Comparison of ENCODE assay signal across 17 cellular contexts in genomic region chr9:89773170-89773569, GRCh38.
DNase-seq lines count a peak whose midpoint lies in the region; ATAC-seq and TF ChIP-seq lines count a peak whose summit lies in the region.
"Had no signal": no experiment of that assay in that cellular context is flagged by ENCODE, and none has a peak within 500 bp of the region (broad histone marks: within the 10 kb centered on the region; RNA-seq: fewer than 3 reads in every experiment).

No MANE protein-coding gene starts in this region.

- no peak overlapping the region for H3K27ac ChIP-seq in right atrium auricular region
- H3K27ac ChIP-seq: BLaER1, HL-60 had no signal

- H3K9me3 ChIP-seq in right atrium auricular region: no peaks in the 10 kb centered on the region
- H3K9me3 ChIP-seq: BLaER1 had no signal

- no peak overlapping the region for H3K4me3 ChIP-seq in right atrium auricular region
- H3K4me3 ChIP-seq: BLaER1, GM23338 had no signal

- peak; percentile 43 to 71 for ATAC-seq in activated T-cell treated with anti-CD3 and anti-CD28 coated beads, Interleukin-2, amount 50 U/mL, for 72 hours (replicated peaks in 1 of 2)
- ATAC-seq in activated T-helper 17 cell treated with anti-CD3 and anti-CD28 coated beads, Interleukin-2, amount 50 U/mL, for 72 hours (replicated peaks): peak; percentile 66
- ATAC-seq: GM23338 had no signal

- no peaks in the 10 kb centered on the region for H3K27me3 Mint-ChIP-seq in activated T-cell treated with anti-CD3 and anti-CD28 coated beads, Interleukin-2, amount 50 U/mL, for 72 hours (ENCODE audit: low read depth)
- H3K27me3 Mint-ChIP-seq in activated T-cell treated with anti-CD3 and anti-CD28 coated beads, Interleukin-2, amount 50 U/mL, for 24 hours: no peaks in the 10 kb centered on the region
- no peaks in the 10 kb centered on the region for H3K27me3 Mint-ChIP-seq in activated T-helper 17 cell treated with anti-CD3 and anti-CD28 coated beads, Interleukin-2, amount 50 U/mL, for 72 hours
- H3K27me3 Mint-ChIP-seq in activated naive CD4-positive, alpha-beta T cell treated with anti-CD3 and anti-CD28 coated beads for 36 hours (ENCODE audit: low read depth): no peaks in the 10 kb centered on the region

- H3K4me1 Mint-ChIP-seq in activated T-cell treated with anti-CD3 and anti-CD28 coated beads, Interleukin-2, amount 50 U/mL, for 72 hours (ENCODE audit: low read depth): peaks cover 14% of the 10 kb centered on the region
- H3K4me1 Mint-ChIP-seq in activated T-cell treated with anti-CD3 and anti-CD28 coated beads, Interleukin-2, amount 50 U/mL, for 24 hours (ENCODE audit: low read depth): peaks cover 5% of the 10 kb centered on the region
- no peaks in the 10 kb centered on the region for H3K4me1 Mint-ChIP-seq in activated T-helper 17 cell treated with anti-CD3 and anti-CD28 coated beads, Interleukin-2, amount 50 U/mL, for 72 hours
- H3K4me1 Mint-ChIP-seq in activated naive CD4-positive, alpha-beta T cell treated with anti-CD3 and anti-CD28 coated beads for 36 hours (ENCODE audit: low read depth): peaks cover 6% of the 10 kb centered on the region
- H3K4me1 Mint-ChIP-seq: GM23338 had no signal

- TF ChIP-seq CTCF in right atrium auricular region (IDR thresholded peaks at IDR 0.05): no peak

- peaks cover 0 to 8% of the 10 kb centered on the region in 2 donors for H3K4me1 ChIP-seq in right atrium auricular region

- no peaks in the 10 kb centered on the region for H3K36me3 Mint-ChIP-seq in activated T-cell treated with anti-CD3 and anti-CD28 coated beads, Interleukin-2, amount 50 U/mL, for 72 hours (ENCODE audit: insufficient read depth in 2 of 2)
- no peaks in the 10 kb centered on the region for H3K36me3 Mint-ChIP-seq in activated T-cell treated with anti-CD3 and anti-CD28 coated beads, Interleukin-2, amount 50 U/mL, for 24 hours (ENCODE audit: low read depth)
- no peaks in the 10 kb centered on the region for H3K36me3 Mint-ChIP-seq in activated T-helper 17 cell treated with anti-CD3 and anti-CD28 coated beads, Interleukin-2, amount 50 U/mL, for 72 hours (ENCODE audit: low read depth)
- H3K36me3 Mint-ChIP-seq in activated naive CD4-positive, alpha-beta T cell treated with anti-CD3 and anti-CD28 coated beads for 36 hours (ENCODE audit: low read depth): no peaks in the 10 kb centered on the region
- H3K36me3 Mint-ChIP-seq: CD14-positive monocyte; CD4-positive, alpha-beta memory T cell had no signal

- no peaks in the 10 kb centered on the region for H3K36me3 ChIP-seq in right atrium auricular region
- H3K36me3 ChIP-seq: BLaER1 had no signal

- no peak overlapping the region for H3K27ac Mint-ChIP-seq in activated T-cell treated with anti-CD3 and anti-CD28 coated beads, Interleukin-2, amount 50 U/mL, for 72 hours
- no peak overlapping the region for H3K27ac Mint-ChIP-seq in activated T-cell treated with anti-CD3 and anti-CD28 coated beads, Interleukin-2, amount 50 U/mL, for 24 hours
- no peak overlapping the region for H3K27ac Mint-ChIP-seq in activated T-helper 17 cell treated with anti-CD3 and anti-CD28 coated beads, Interleukin-2, amount 50 U/mL, for 72 hours
- no peak overlapping the region for H3K27ac Mint-ChIP-seq in activated naive CD4-positive, alpha-beta T cell treated with anti-CD3 and anti-CD28 coated beads for 36 hours
- H3K27ac Mint-ChIP-seq: GM23338 had no signal

- CTCF ChIA-PET in activated naive CD4-positive, alpha-beta T cell treated with anti-CD3 and anti-CD28 coated beads for 36 hours (lab: Charles Lee): no interaction called here

- peaks cover 0 to 2% of the 10 kb centered on the region in 2 donors for H3K9me3 Mint-ChIP-seq in activated T-cell treated with anti-CD3 and anti-CD28 coated beads, Interleukin-2, amount 50 U/mL, for 72 hours
- no peaks in the 10 kb centered on the region for H3K9me3 Mint-ChIP-seq in activated T-cell treated with anti-CD3 and anti-CD28 coated beads, Interleukin-2, amount 50 U/mL, for 24 hours
- H3K9me3 Mint-ChIP-seq in activated T-helper 17 cell treated with anti-CD3 and anti-CD28 coated beads, Interleukin-2, amount 50 U/mL, for 72 hours: no peaks in the 10 kb centered on the region
- no peaks in the 10 kb centered on the region for H3K9me3 Mint-ChIP-seq in activated naive CD4-positive, alpha-beta T cell treated with anti-CD3 and anti-CD28 coated beads for 36 hours
- H3K9me3 Mint-ChIP-seq: GM23338 had no signal

- no peaks in the 10 kb centered on the region for H3K27me3 ChIP-seq in right atrium auricular region
- H3K27me3 ChIP-seq: BLaER1 had no signal

- intact Hi-C loops in posterior vena cava (cut with DNase I): no loop called here
- intact Hi-C loops in activated naive CD4-positive, alpha-beta T cell treated with anti-CD3 and anti-CD28 coated beads for 36 hours (cut with micrococcal nuclease): no loop called here

- no peak for DNase-seq in activated T-cell treated with anti-CD3 and anti-CD28 coated beads, Interleukin-2, amount 50 U/mL, for 72 hours
- DNase-seq in activated T-cell treated with anti-CD3 and anti-CD28 coated beads, Interleukin-2, amount 50 U/mL, for 24 hours: no peak
- peak; percentile 31 for DNase-seq in posterior vena cava (ENCODE audit: low spot score)
- no peak for DNase-seq in amygdala (lab: John Stamatoyannopoulos, UW)
- DNase-seq in activated naive CD4-positive, alpha-beta T cell treated with anti-CD3 and anti-CD28 coated beads for 36 hours: no peak
- no peak for DNase-seq in right atrium auricular region (ENCODE audit: low spot score)
- DNase-seq: 8988T; CD4-positive, alpha-beta memory T cell; DMS153; DMS79; GDM1; HCEC 1CT had no signal

- H3K4me3 Mint-ChIP-seq in activated T-cell treated with anti-CD3 and anti-CD28 coated beads, Interleukin-2, amount 50 U/mL, for 72 hours: no peak overlapping the region
- no peak overlapping the region for H3K4me3 Mint-ChIP-seq in activated T-cell treated with anti-CD3 and anti-CD28 coated beads, Interleukin-2, amount 50 U/mL, for 24 hours
- no peak overlapping the region for H3K4me3 Mint-ChIP-seq in activated T-helper 17 cell treated with anti-CD3 and anti-CD28 coated beads, Interleukin-2, amount 50 U/mL, for 72 hours
- H3K4me3 Mint-ChIP-seq in activated naive CD4-positive, alpha-beta T cell treated with anti-CD3 and anti-CD28 coated beads for 36 hours: no peak overlapping the region
- H3K4me3 Mint-ChIP-seq: CD14-positive monocyte; CD4-positive, alpha-beta memory T cell; GM23338 had no signal
